In the genomic region with DNA sequence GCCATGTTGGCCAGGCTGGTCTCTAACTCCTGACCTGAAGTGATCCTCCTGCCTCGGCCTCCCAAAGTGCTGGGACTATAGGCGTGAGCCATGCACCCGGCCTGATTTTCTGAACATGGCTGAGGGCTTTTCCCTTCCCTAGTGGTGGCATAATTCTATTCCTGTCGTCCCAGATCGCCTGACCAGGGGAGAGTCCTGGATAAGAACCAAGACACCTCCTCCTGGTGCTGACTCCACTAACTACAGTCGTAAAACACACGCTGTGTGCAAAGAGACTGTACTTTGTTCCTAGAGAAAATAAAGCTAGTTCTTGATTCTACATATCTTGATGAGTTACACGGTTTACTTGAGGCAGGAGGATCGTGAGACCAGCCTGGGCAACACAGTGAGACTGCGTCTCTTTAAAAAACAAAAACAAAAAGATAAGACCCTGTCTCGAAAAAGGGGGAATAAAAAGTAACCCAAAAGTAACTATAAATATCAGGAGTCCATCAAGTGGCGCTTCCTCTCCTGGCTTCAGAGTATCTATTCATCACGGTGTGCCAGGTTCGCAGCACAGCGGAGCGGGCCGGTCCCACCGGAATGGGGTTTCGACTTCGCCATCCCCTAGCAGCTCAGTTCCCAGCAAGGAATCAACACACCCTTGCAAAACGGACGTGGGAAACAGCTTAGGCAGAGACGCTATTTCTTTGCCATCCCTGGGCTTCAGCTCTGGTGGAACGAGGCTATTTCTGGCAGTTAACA, we compare ENCODE assay signal across 8 cellular contexts. TPM values are rescaled to one million over a fixed set of nuclear protein-coding genes. Genes with fewer than 3 reads are reported as not detected.
DNase-seq lines count a peak whose midpoint lies in the region; ATAC-seq lines count a peak whose summit lies in the region.

No MANE protein-coding gene starts in this region.

- no peak overlapping the region for H3K14ac ChIP-seq in mesenchymal stem cell (ENCODE audit: low read length in 2 of 2)

- H2BK120ac ChIP-seq in mesenchymal stem cell (ENCODE audit: low read depth, low read length): no peak overlapping the region

- DNase-seq in activated naive CD4-positive, alpha-beta T cell treated with anti-CD3 and anti-CD28 coated beads, Interleukin-2, amount 10 ng/mL, durations not matched to agents 7 days and 5 days: no peak
- no peak for DNase-seq in activated naive CD4-positive, alpha-beta T cell treated with anti-CD3 and anti-CD28 coated beads, Interleukin-2, amount 50 U/mL, for 16 hours
- peak; percentile 99 for DNase-seq in NCI-H510A treated with DMSO at 0.1 percent for 48 hours (lab: John Stamatoyannopoulos, UW)
- peak; percentile 87 for DNase-seq in mesenchymal stem cell
- DNase-seq in medulla oblongata (ENCODE audit: extremely low spot score): no peak
- no peak for DNase-seq in sciatic nerve (ENCODE audit: low spot score)

- H2BK5ac ChIP-seq in mesenchymal stem cell (ENCODE audit: low read depth, low read length, poor library complexity, severe bottlenecking): no peak overlapping the region

- H3K4me3 ChIP-seq in mesenchymal stem cell (ENCODE audit: insufficient read depth in 1 of 2, low read depth in 1 of 2, low read length in 2 of 2): peak overlapping the region; percentile 94 to 95

- H3K4me2 ChIP-seq in mesenchymal stem cell (ENCODE audit: low read length, poor library complexity, severe bottlenecking): peak overlapping the region; percentile 50

- intact Hi-C loops in sciatic nerve (cut with DNase I): no loop called here

- peak overlapping the region in 1 of 2 experiments; percentile 93 for H3K4ac ChIP-seq in mesenchymal stem cell (ENCODE audit: low read depth in 1 of 2, low read length in 2 of 2)

- H2AK5ac ChIP-seq in mesenchymal stem cell (ENCODE audit: low read length, severe bottlenecking): no peak overlapping the region

- H3K9ac ChIP-seq in mesenchymal stem cell (ENCODE audit: low read length): peak overlapping the region; percentile 93

- no peak overlapping the region for H4K8ac ChIP-seq in mesenchymal stem cell (ENCODE audit: low read length)

- H2BK15ac ChIP-seq in mesenchymal stem cell (ENCODE audit: low read depth, poor library complexity, severe bottlenecking): no peak overlapping the region

- peak overlapping the region; percentile 92 for H3K27ac Mint-ChIP-seq in activated naive CD4-positive, alpha-beta T cell treated with anti-CD3 and anti-CD28 coated beads, Interleukin-2, amount 10 ng/mL, durations not matched to agents 7 days and 5 days

- peak overlapping the region; percentile 95 for H3K4me3 Mint-ChIP-seq in activated naive CD4-positive, alpha-beta T cell treated with anti-CD3 and anti-CD28 coated beads, Interleukin-2, amount 10 ng/mL, durations not matched to agents 7 days and 5 days

- H2AFZ ChIP-seq in mesenchymal stem cell (ENCODE audit: low read depth, low read length): no peak overlapping the region

- CTCF ChIA-PET in activated naive CD4-positive, alpha-beta T cell treated with anti-CD3 and anti-CD28 coated beads, Interleukin-2, amount 10 ng/mL, durations not matched to agents 7 days and 5 days (lab: Charles Lee): interaction anchor here (0.6 to 3.2 kb wide), 5 partner anchors 15 to 229 kb away, joined by 3 to 38 read pairs (median 4); no protein-coding TSS in a partner anchor

- peaks cover 34 to 72% of the 10 kb centered on the region in 2 experiments for H3K36me3 ChIP-seq in mesenchymal stem cell (ENCODE audit: control insufficient read depth in 1 of 2, insufficient read depth in 2 of 2, low read depth in 1 of 2, low read length in 2 of 2)

- H3K4me1 Mint-ChIP-seq in activated naive CD4-positive, alpha-beta T cell treated with anti-CD3 and anti-CD28 coated beads, Interleukin-2, amount 10 ng/mL, durations not matched to agents 7 days and 5 days: peaks cover 29% of the 10 kb centered on the region

- H2BK12ac ChIP-seq in mesenchymal stem cell (ENCODE audit: low read length in 2 of 2): no peak overlapping the region

- H3K9me3 ChIP-seq in mesenchymal stem cell (ENCODE audit: control insufficient read depth, low read length): peaks cover 3% of the 10 kb centered on the region

- peaks cover 30% of the 10 kb centered on the region for H3K36me3 Mint-ChIP-seq in activated naive CD4-positive, alpha-beta T cell treated with anti-CD3 and anti-CD28 coated beads, Interleukin-2, amount 10 ng/mL, durations not matched to agents 7 days and 5 days

- 39% methylated on average over 23 of the region's 24 CpGs for WGBS in mesenchymal stem cell

- H3K27ac ChIP-seq in cingulate gyrus (ENCODE audit: low read depth, low read length) (peak overlapping the region; percentile 72), mesenchymal stem cell (ENCODE audit: low read length, poor library complexity, severe bottlenecking) (peak overlapping the region; percentile 42)

- H3K9me3 Mint-ChIP-seq in activated naive CD4-positive, alpha-beta T cell treated with anti-CD3 and anti-CD28 coated beads, Interleukin-2, amount 10 ng/mL, durations not matched to agents 7 days and 5 days: no peaks in the 10 kb centered on the region

- H3K23ac ChIP-seq in mesenchymal stem cell (ENCODE audit: low read length in 2 of 2): no peak overlapping the region

- no peak for ATAC-seq in sciatic nerve
- no peak for ATAC-seq in HG03025 (IDR thresholded peaks at IDR 0.05; ENCODE audit: low FRiP score, unreplicated experiment)

- H3K27me3 ChIP-seq in mesenchymal stem cell (ENCODE audit: control insufficient read depth in 1 of 2, insufficient read depth in 1 of 2, low read length in 2 of 2): no peaks in the 10 kb centered on the region

- H3K79me1 ChIP-seq in mesenchymal stem cell (replicated peaks; ENCODE audit: low read length, poor library complexity, severe bottlenecking): peaks cover 30% of the 10 kb centered on the region

- H4K91ac ChIP-seq in mesenchymal stem cell (ENCODE audit: low read length): no peak overlapping the region

- no peaks in the 10 kb centered on the region for H3K27me3 Mint-ChIP-seq in activated naive CD4-positive, alpha-beta T cell treated with anti-CD3 and anti-CD28 coated beads, Interleukin-2, amount 10 ng/mL, durations not matched to agents 7 days and 5 days

- H3K18ac ChIP-seq in mesenchymal stem cell (ENCODE audit: low read depth in 1 of 2, low read length in 2 of 2): peak overlapping the region; percentile 88 to 95

- peaks cover 28% of the 10 kb centered on the region for H3K4me1 ChIP-seq in mesenchymal stem cell (ENCODE audit: control insufficient read depth, insufficient read depth, low read depth, low read length)

RNA-seq across cellular contexts. Expression of gene SDF4, which starts 1.0 kb away (rescaled TPM):
- polyA plus RNA-seq in mesenchymal stem cell (2013, experiment 1 of 2): 239 TPM
- polyA plus RNA-seq in mesenchymal stem cell (2013, experiment 2 of 2): 241 TPM
- total RNA-seq in sciatic nerve: 94.9 TPM

RNA-seq across cellular contexts. Expression of gene B3GALT6, which starts 1.2 kb away (rescaled TPM):
- 24.3 TPM for polyA plus RNA-seq in mesenchymal stem cell (2013, experiment 1 of 2)
- polyA plus RNA-seq in mesenchymal stem cell (2013, experiment 2 of 2): 24.2 TPM
- total RNA-seq in sciatic nerve: 10.9 TPM

RNA-seq across cellular contexts. Expression of gene C1QTNF12, which starts 15.7 kb away (rescaled TPM):
- 1.2 TPM for polyA plus RNA-seq in mesenchymal stem cell (2013, experiment 1 of 2)
- polyA plus RNA-seq in mesenchymal stem cell (2013, experiment 2 of 2): 0.89 TPM
- total RNA-seq in sciatic nerve: 3.5 TPM

RNA-seq across cellular contexts. Expression of gene TNFRSF4, which starts 16.9 kb away (rescaled TPM):
- 0.04 TPM for polyA plus RNA-seq in mesenchymal stem cell (2013, experiment 1 of 2)
- 0.05 TPM for polyA plus RNA-seq in mesenchymal stem cell (2013, experiment 2 of 2)
- total RNA-seq in sciatic nerve: 2.5 TPM

RNA-seq across cellular contexts. Expression of gene TNFRSF18, which starts 24.4 kb away (rescaled TPM):
- not detected for polyA plus RNA-seq in mesenchymal stem cell (2013, experiment 1 of 2)
- not detected for polyA plus RNA-seq in mesenchymal stem cell (2013, experiment 2 of 2)
- total RNA-seq in sciatic nerve: 0.58 TPM

Comparison
In these comparisons a context has a peak if more than half of its experiments do, and no peak if none do; other contexts are left out.
1. DNase-seq: peak in NCI-H510A treated with DMSO at 0.1 percent for 48 hours (single experiment) and mesenchymal stem cell (single experiment); none in activated naive CD4-positive, alpha-beta T cell treated with anti-CD3 and anti-CD28 coated beads, Interleukin-2, amount 10 ng/mL, durations not matched to agents 7 days and 5 days (single experiment), activated naive CD4-positive, alpha-beta T cell treated with anti-CD3 and anti-CD28 coated beads, Interleukin-2, amount 50 U/mL, for 16 hours (single experiment), medulla oblongata (single experiment) and sciatic nerve (single experiment).